In genomic region chr18:11937874-11938478, GRCh38 we compare ENCODE assay signal across 7 cellular contexts. TPM values are rescaled to one million over a fixed set of nuclear protein-coding genes. Genes with fewer than 3 reads are reported as not detected.
DNase-seq lines count a peak whose midpoint lies in the region; ATAC-seq and TF ChIP-seq lines count a peak whose summit lies in the region.

No MANE protein-coding gene starts in this region.

- H3K27ac ChIP-seq in SK-N-SH (ENCODE audit: low read depth in 2 of 2, low read length in 1 of 2) (no peak overlapping the region), parathyroid adenoma (no peak overlapping the region), transverse colon (no peak overlapping the region)

- no peak for TF ChIP-seq POLR2A in transverse colon (IDR thresholded peaks at IDR 0.05)

- ATAC-seq in GM18498 (IDR thresholded peaks at IDR 0.05; ENCODE audit: unreplicated experiment) = peak; percentile 50

- H3K27me3 ChIP-seq in SK-N-SH (ENCODE audit: insufficient read depth) = peaks cover 36% of the 10 kb centered on the region
- H3K27me3 ChIP-seq in parathyroid adenoma (ENCODE audit: control insufficient read depth, insufficient read depth, low read length) = no peaks in the 10 kb centered on the region
- no peaks in the 10 kb centered on the region for H3K27me3 ChIP-seq in transverse colon

- DNase-seq in NAMALWA (ENCODE audit: low spot score) (peak; percentile 82), SK-N-SH (peak; percentile 72), germinal center (ENCODE audit: low spot score) (peak; percentile 77), transverse colon (peak; percentile 85)
- peak; percentile 21 to 71 (median 50) for DNase-seq in activated naive CD4-positive, alpha-beta T cell (lab: John Stamatoyannopoulos, UW)

- TF ChIP-seq CTCF in SK-N-SH (IDR thresholded peaks at IDR 0.05) = peak; percentile 87
- TF ChIP-seq CTCF in parathyroid adenoma (IDR thresholded peaks at IDR 0.05) = peak; percentile 93
- TF ChIP-seq CTCF in transverse colon (IDR thresholded peaks at IDR 0.05) = peak; percentile 81 to 87 (median 86)

- H3K36me3 ChIP-seq in SK-N-SH (replicated peaks in 1 of 2; ENCODE audit: control insufficient read depth in 1 of 2, insufficient read depth in 2 of 2, low read length in 1 of 2) (no peaks in the 10 kb centered on the region), parathyroid adenoma (ENCODE audit: control insufficient read depth, insufficient read depth, low read length) (no peaks in the 10 kb centered on the region), transverse colon (no peaks in the 10 kb centered on the region)

- TF ChIP-seq EP300 in SK-N-SH (IDR thresholded peaks at IDR 0.05; ENCODE audit: borderline replicate concordance in 1 of 2, low read depth in 1 of 2, low read length in 1 of 2) (no peak), transverse colon (IDR thresholded peaks at IDR 0.05; ENCODE audit: low read depth) (no peak)

- H3K4me2 ChIP-seq in SK-N-SH = no peak overlapping the region
- H3K4me2 ChIP-seq in parathyroid adenoma (ENCODE audit: low read length) = no peak overlapping the region

- CTCF ChIA-PET in SK-N-SH (lab: Yijun Ruan, JAX) = interaction anchor here (0.6 to 6.5 kb wide), 43 partner anchors 8 to 299 kb away, joined by 3 to 117 read pairs (median 4); partner anchors contain the start of gene IMPA2

- H3K4me1 ChIP-seq in SK-N-SH (ENCODE audit: control insufficient read depth in 1 of 2, insufficient read depth in 2 of 2, low read depth in 1 of 2, low read length in 1 of 2) = no peaks in the 10 kb centered on the region
- H3K4me1 ChIP-seq in parathyroid adenoma = no peaks in the 10 kb centered on the region
- no peaks in the 10 kb centered on the region for H3K4me1 ChIP-seq in transverse colon

- H3K4me3 ChIP-seq in SK-N-SH (ENCODE audit: low read depth in 2 of 2, low read length in 1 of 2) (no peak overlapping the region; a peak in 1 of 4 replicates), parathyroid adenoma (ENCODE audit: low read depth, low read length) (no peak overlapping the region), transverse colon (no peak overlapping the region)

- in situ Hi-C loops in transverse colon (cut with MboI; ENCODE audit: low pct_ligation_motif_present in 1 of 4, low pct_unique_long_range_greater_than_20kb in 1 of 4, low sequenced_read_pairs in 3 of 4) = loop anchor here in 3 of 4 donors (10.0 kb wide), 1 partner anchor 97 kb away; no protein-coding TSS in a partner anchor

- H2AFZ ChIP-seq in SK-N-SH (ENCODE audit: low read depth) (no peak overlapping the region), parathyroid adenoma (peak overlapping the region; percentile 2)

- peak; percentile 73 for TF ChIP-seq RAD21 in SK-N-SH (IDR thresholded peaks at IDR 0.05; ENCODE audit: low read length)

- H3K79me2 ChIP-seq in SK-N-SH (ENCODE audit: insufficient read depth) (no peaks in the 10 kb centered on the region), parathyroid adenoma (no peaks in the 10 kb centered on the region)

- intact Hi-C loops in transverse colon (cut with DNase I; ENCODE audit: low total_unique reads) = loop anchor here (5.0 kb wide), 2 partner anchors 54 to 99 kb away; no protein-coding TSS in a partner anchor

- H4K20me1 ChIP-seq in SK-N-SH (ENCODE audit: insufficient read depth) = no peaks in the 10 kb centered on the region

- H3K9ac ChIP-seq in SK-N-SH (no peak overlapping the region), parathyroid adenoma (no peak overlapping the region)

- H3K9me2 ChIP-seq in SK-N-SH = no peaks in the 10 kb centered on the region

- no peaks in the 10 kb centered on the region for H3F3A ChIP-seq in SK-N-SH (replicated peaks; ENCODE audit: insufficient read depth)

- POLR2A ChIA-PET in SK-N-SH (lab: Yijun Ruan, JAX) = no interaction called here

- H3K9me3 ChIP-seq in SK-N-SH (no peaks in the 10 kb centered on the region), parathyroid adenoma (ENCODE audit: control insufficient read depth, low read length) (no peaks in the 10 kb centered on the region), transverse colon (no peaks in the 10 kb centered on the region)

- 1% methylated on average over 4 of the region's 4 CpGs for WGBS in SK-N-SH (ENCODE audit: low lambda C conversion rate)
- WGBS in transverse colon (ENCODE audit: low coverage in 1 of 2), 2 donors = 4 to 9% methylated on average over 3 to 4 of the region's 4 CpGs

TF ChIP-seq in SK-N-SH, 30 proteins besides CTCF, POLR2A, EP300 and RAD21:
- TF ChIP-seq CHD2 (IDR thresholded peaks at IDR 0.05; ENCODE audit: low read length, partially characterized antibody) (no peak), POLR2AphosphoS5 (IDR thresholded peaks at IDR 0.05; ENCODE audit: low read depth, low read length) (no peak), NRF1 (IDR thresholded peaks at IDR 0.05; ENCODE audit: low read depth, low read length) (no peak), SMC3 (IDR thresholded peaks at IDR 0.05; ENCODE audit: low read depth, low read length) (peak; percentile 86)

RNA-seq across cellular contexts. Expression of gene MPPE1, which starts 29.9 kb away (rescaled TPM):
- 13.2 and 16.7 TPM in 2 replicates for polyA plus RNA-seq in SK-N-SH (2012; rRNA removed)
- 10.7 and 13.4 TPM in 2 replicates for polyA plus RNA-seq in SK-N-SH (2012; cell fraction: cytosol; rRNA removed)
- 30.3 and 36.3 TPM in 2 replicates for polyA plus RNA-seq in SK-N-SH (2012; cell fraction: nucleus; rRNA removed)
- total RNA-seq in transverse colon = 10 to 100 TPM; 24.7 to 83.4 (median 55.8) TPM

RNA-seq across cellular contexts. Expression of gene IMPA2, which starts 43.3 kb away (rescaled TPM):
- 0.18 TPM in 1 of 2 replicates, not detected in the other for polyA plus RNA-seq in SK-N-SH (2012; rRNA removed)
- 0.07 and 0.13 TPM in 2 replicates for polyA plus RNA-seq in SK-N-SH (2012; cell fraction: cytosol; rRNA removed)
- polyA plus RNA-seq in SK-N-SH (2012; cell fraction: nucleus; rRNA removed) = 0.11 and 0.34 TPM in 2 replicates
- total RNA-seq in transverse colon = 100 to 1,000 TPM in 1 of 4 donors, 10 to 100 TPM in 3; 50.1 to 290 (median 84.6) TPM
